Comparison of ENCODE assay signal across 13 cellular contexts in the genomic region with DNA sequence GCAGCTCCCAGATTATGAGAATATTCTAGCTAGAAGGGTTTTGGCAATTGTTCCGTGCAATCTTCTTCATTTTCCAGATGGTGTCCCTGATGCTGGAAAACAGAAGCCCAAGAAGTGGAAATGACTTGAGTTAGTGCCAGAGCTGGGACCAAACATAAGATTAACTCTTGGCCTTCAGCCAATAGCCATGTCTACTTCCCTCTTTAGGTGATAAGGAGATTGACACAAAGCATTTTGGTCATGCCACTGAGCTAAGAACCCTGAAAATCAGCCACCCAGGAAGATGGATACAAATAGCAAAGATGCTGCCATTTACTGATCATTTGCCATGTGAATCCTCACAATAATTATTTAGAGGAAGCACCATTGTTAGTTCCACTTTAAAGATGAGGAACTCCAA.
"Had no signal": no experiment of that assay in that cellular context is flagged by ENCODE, and none has a peak within 500 bp of the region (broad histone marks: within the 10 kb centered on the region; RNA-seq: fewer than 3 reads in every experiment).

No MANE protein-coding gene starts in this region.

- H3K9me3 Mint-ChIP-seq: activated CD4-positive, alpha-beta memory T cell treated with anti-CD3 and anti-CD28 coated beads, Interleukin-2, amount 10 ng/mL, durations not matched to agents 7 days and 5 days; activated naive CD8-positive, alpha-beta T cell treated with anti-CD3 and anti-CD28 coated beads, Interleukin-2, amount 50 U/mL, for 24 hours; stimulated activated naive B cell treated with anti-CD40 and anti-IgM and Interleukin-4, amounts not matched to agents 10 μg/mL and 1 μg/mL and 100 μg/mL, for 72 hours had no signal

- H3K9me3 ChIP-seq: ascending aorta, gastrocnemius medialis, tibial nerve had no signal

- H3K4me1 ChIP-seq: ascending aorta, gastrocnemius medialis, tibial nerve had no signal

- H3K4me3 Mint-ChIP-seq: activated CD4-positive, alpha-beta memory T cell treated with anti-CD3 and anti-CD28 coated beads, Interleukin-2, amount 10 ng/mL, durations not matched to agents 7 days and 5 days; activated naive CD8-positive, alpha-beta T cell treated with anti-CD3 and anti-CD28 coated beads, Interleukin-2, amount 50 U/mL, for 24 hours; stimulated activated naive B cell treated with anti-CD40 and anti-IgM and Interleukin-4, amounts not matched to agents 10 μg/mL and 1 μg/mL and 100 μg/mL, for 72 hours had no signal

- H3K27ac Mint-ChIP-seq: activated CD4-positive, alpha-beta memory T cell treated with anti-CD3 and anti-CD28 coated beads, Interleukin-2, amount 10 ng/mL, durations not matched to agents 7 days and 5 days; activated naive CD8-positive, alpha-beta T cell treated with anti-CD3 and anti-CD28 coated beads, Interleukin-2, amount 50 U/mL, for 24 hours; stimulated activated naive B cell treated with anti-CD40 and anti-IgM and Interleukin-4, amounts not matched to agents 10 μg/mL and 1 μg/mL and 100 μg/mL, for 72 hours had no signal

- H3K4me3 ChIP-seq: ascending aorta, cardiac muscle cell, gastrocnemius medialis, tibial nerve had no signal

- ATAC-seq: activated naive CD8-positive, alpha-beta T cell treated with anti-CD3 and anti-CD28 coated beads, Interleukin-2, amount 50 U/mL, for 24 hours; gastrocnemius medialis; sciatic nerve; stimulated activated naive B cell treated with anti-CD40 and anti-IgM and Interleukin-4, amounts not matched to agents 10 μg/mL and 1 μg/mL and 100 μg/mL, for 72 hours had no signal

- H3K4me1 Mint-ChIP-seq: activated CD4-positive, alpha-beta memory T cell treated with anti-CD3 and anti-CD28 coated beads, Interleukin-2, amount 10 ng/mL, durations not matched to agents 7 days and 5 days; activated naive CD8-positive, alpha-beta T cell treated with anti-CD3 and anti-CD28 coated beads, Interleukin-2, amount 50 U/mL, for 24 hours; stimulated activated naive B cell treated with anti-CD40 and anti-IgM and Interleukin-4, amounts not matched to agents 10 μg/mL and 1 μg/mL and 100 μg/mL, for 72 hours had no signal

- H3K36me3 ChIP-seq: ascending aorta, cardiac muscle cell, gastrocnemius medialis, tibial nerve had no signal

- H3K27me3 ChIP-seq: ascending aorta, cardiac muscle cell, gastrocnemius medialis, tibial nerve had no signal

- DNase-seq: activated CD4-positive, alpha-beta memory T cell treated with anti-CD3 and anti-CD28 coated beads, Interleukin-2, amount 10 ng/mL, durations not matched to agents 7 days and 5 days; activated CD4-positive, alpha-beta T cell treated with anti-CD3 and anti-CD28 coated beads for 1 hour; activated CD8-positive, alpha-beta memory T cell treated with anti-CD3 and anti-CD28 coated beads, Interleukin-2, amount 50 U/mL, for 48 hours; activated naive CD4-positive, alpha-beta T cell treated with Interleukin-2 at 50 U/mL for 16 hours; activated naive CD8-positive, alpha-beta T cell treated with anti-CD3 and anti-CD28 coated beads, Interleukin-2, amount 50 U/mL, for 24 hours; gastrocnemius medialis; kidney glomerular epithelial cell; stimulated activated CD4-positive, alpha-beta T cell treated with anti-CD3 and anti-CD28 coated beads, Interleukin-2, amount 100 ng/mL, for 24 hours; stimulated activated naive B cell treated with anti-CD40 and anti-IgM and Interleukin-4, amounts not matched to agents 10 μg/mL and 1 μg/mL and 100 μg/mL, for 72 hours had no signal

- H3K27ac ChIP-seq: ascending aorta, cardiac muscle cell, gastrocnemius medialis, tibial nerve had no signal

- H3K36me3 Mint-ChIP-seq: stimulated activated naive B cell treated with anti-CD40 and anti-IgM and Interleukin-4, amounts not matched to agents 10 μg/mL and 1 μg/mL and 100 μg/mL, for 72 hours had no signal
